In the genomic region with DNA sequence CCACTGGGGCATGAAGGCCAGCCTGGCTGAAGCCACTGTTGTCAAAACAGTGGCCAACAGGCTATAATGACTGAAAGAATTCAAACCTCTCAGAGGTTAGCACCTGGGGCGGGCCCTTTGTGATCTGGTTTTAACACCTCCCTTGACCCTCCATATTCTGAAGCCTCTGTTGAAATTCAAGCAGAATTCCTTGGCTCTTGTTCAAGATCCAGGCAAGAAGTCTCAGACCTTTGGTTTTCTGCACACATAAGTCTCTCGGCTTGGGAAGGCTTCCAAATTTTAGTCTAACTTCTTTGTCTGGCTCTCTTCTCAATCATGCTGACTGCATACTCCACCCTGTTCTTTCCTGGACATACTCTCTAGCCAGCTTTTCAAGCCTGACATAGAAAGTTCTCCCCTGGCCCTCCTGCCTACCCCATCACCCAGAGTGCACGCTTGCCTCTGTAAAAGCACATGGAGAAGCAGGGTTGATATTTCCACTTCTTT, we compare ENCODE assay signal across 21 cellular contexts.
DNase-seq lines count a peak whose midpoint lies in the region; ATAC-seq, FAIRE-seq and TF ChIP-seq lines count a peak whose summit lies in the region.
"Had no signal": no experiment of that assay in that cellular context is flagged by ENCODE, and none has a peak within 500 bp of the region (broad histone marks: within the 10 kb centered on the region; RNA-seq: fewer than 3 reads in every experiment).

No MANE protein-coding gene starts in this region.

- H4K20me1 ChIP-seq in HepG2 (ENCODE audit: insufficient read depth, low read length) (no peaks in the 10 kb centered on the region), PC-9 (ENCODE audit: insufficient read depth) (no peaks in the 10 kb centered on the region)

- 15% methylated on average over 3 of the region's 3 CpGs for WGBS in HepG2 (ENCODE audit: low lambda C conversion rate)
- WGBS in right lobe of liver (ENCODE audit: insufficient coverage, low coverage, low lambda C conversion rate, missing lambda C conversion rate), result 80% methylated on average over 2 of the region's 3 CpGs
- WGBS in heart left ventricle, 4 donors, result 43 to 69% (median 50%) methylated on average over 3 of the region's 3 CpGs

- no peak for TF ChIP-seq RAD21 in HepG2 (CRISPR knock-in tag; IDR thresholded peaks at IDR 0.05)

- H3K27me3 ChIP-seq in HepG2 (ENCODE audit: control insufficient read depth in 1 of 2, insufficient read depth in 2 of 2, low read length in 2 of 2) (no peaks in the 10 kb centered on the region), right lobe of liver (no peaks in the 10 kb centered on the region), heart left ventricle (no peaks in the 10 kb centered on the region), PC-9 (ENCODE audit: insufficient read depth, low read depth) (peaks cover 15% of the 10 kb centered on the region; the same call in 1 of the 2 replicates)

- ATAC-seq in HepG2 (no peak), right lobe of liver (no peak), heart left ventricle (peak in 3 of 4 donors; percentile 60 to 74 (median 69))
- no peak for ATAC-seq in stimulated activated naive CD8-positive, alpha-beta T cell treated with anti-CD3 and anti-CD28 coated beads, Interleukin-15, Interleukin-2, amounts not matched to agents 100 U/mL and 50 U/mL, for 24 hours

- no peaks in the 10 kb centered on the region for H3F3A ChIP-seq in PC-9 (ENCODE audit: insufficient read depth, low read depth)

- no peaks in the 10 kb centered on the region for H3K9me2 ChIP-seq in PC-9 (ENCODE audit: insufficient read depth)

- H3K36me3 ChIP-seq in HepG2 (replicated peaks in 1 of 2; ENCODE audit: control insufficient read depth in 1 of 2, insufficient read depth in 2 of 2, low read length in 2 of 2) (no peaks in the 10 kb centered on the region), right lobe of liver (no peaks in the 10 kb centered on the region), heart left ventricle (no peaks in the 10 kb centered on the region), PC-9 (ENCODE audit: low read depth) (no peaks in the 10 kb centered on the region)

- TF ChIP-seq EP300 in HepG2 (IDR thresholded peaks at IDR 0.05; ENCODE audit: low read depth in 2 of 2, low read length in 2 of 2) (no peak), HepG2 (CRISPR knock-in tag; IDR thresholded peaks at IDR 0.05; ENCODE audit: borderline replicate concordance) (no peak)

- H3K27ac ChIP-seq in HepG2 (ENCODE audit: extremely low read length, insufficient read depth, low read length) (no peak overlapping the region), right lobe of liver (no peak overlapping the region), heart left ventricle (peak overlapping the region in 6 of 12 donors; percentile 4 to 44 (median 24)), PC-9 (no peak overlapping the region)
- H3K27ac ChIP-seq: coronary artery had no signal

- no peak for TF ChIP-seq POLR2A in HepG2 (IDR thresholded peaks at IDR 0.05; ENCODE audit: insufficient read depth in 1 of 2, low read depth in 2 of 2, low read length in 2 of 2)
- no peak for TF ChIP-seq POLR2A in right lobe of liver (IDR thresholded peaks at IDR 0.05)
- TF ChIP-seq POLR2A in heart left ventricle (IDR thresholded peaks at IDR 0.05), result no peak

- no TSS peak for BruUV-seq in HepG2 (replicated peaks; lab: Mats Ljungman, UMichigan)
- BruUV-seq in PC-9 (replicated peaks; lab: Mats Ljungman, UMichigan), result no TSS peak

- H3K79me2 ChIP-seq in HepG2 (ENCODE audit: insufficient read depth, low read length), result no peaks in the 10 kb centered on the region
- H3K79me2 ChIP-seq in PC-9 (ENCODE audit: low read depth), result no peaks in the 10 kb centered on the region

- no peak overlapping the region for H2AFZ ChIP-seq in HepG2 (ENCODE audit: low read length)
- no peak overlapping the region for H2AFZ ChIP-seq in PC-9

- H3K9me3 ChIP-seq in HepG2 (ENCODE audit: low read length), result no peaks in the 10 kb centered on the region
- H3K9me3 ChIP-seq in right lobe of liver, result no peaks in the 10 kb centered on the region
- H3K9me3 ChIP-seq in heart left ventricle, result peaks cover 0 to 6% (median 0%) of the 10 kb centered on the region in 12 donors
- no peaks in the 10 kb centered on the region for H3K9me3 ChIP-seq in PC-9 (ENCODE audit: insufficient read depth, low read depth)

- FAIRE-seq in HepG2 (lab: Jason Lieb, UNC), result no peak
- FAIRE-seq: endometrium had no signal

- no peaks in the 10 kb centered on the region for H3K4me1 ChIP-seq in HepG2 (ENCODE audit: insufficient read depth, low read length)
- H3K4me1 ChIP-seq in right lobe of liver, result no peaks in the 10 kb centered on the region
- H3K4me1 ChIP-seq in heart left ventricle, result peaks cover 0 to 51% (median 14%) of the 10 kb centered on the region in 12 donors
- H3K4me1 ChIP-seq in PC-9 (replicated peaks; ENCODE audit: insufficient read depth), result no peaks in the 10 kb centered on the region

- CTCF ChIA-PET in HepG2 (lab: Yijun Ruan, JAX; ENCODE audit: low intra/inter-chr PET ratio, low total read pairs) (no interaction called here), PC-9 (lab: Charles Lee) (no interaction called here)

- no peak for DNase-seq in HepG2 (ENCODE audit: low spot score)
- DNase-seq in right lobe of liver, result no peak
- DNase-seq in heart left ventricle, result no peak
- peak; percentile 17 for DNase-seq in myocyte (ENCODE audit: low read depth)
- DNase-seq in stimulated activated naive CD8-positive, alpha-beta T cell treated with anti-CD3 and anti-CD28 coated beads, Interleukin-15, Interleukin-2, amounts not matched to agents 100 U/mL and 50 U/mL, for 24 hours, result no peak
- no peak for DNase-seq in NCI-H2107 (lab: John Stamatoyannopoulos, UW)
- DNase-seq in PC-9, result no peak
- no peak for DNase-seq in NCI-H1092 (lab: John Stamatoyannopoulos, UW)
- DNase-seq: activated CD4-positive, alpha-beta T cell treated with anti-CD3 and anti-CD28 coated beads, Interleukin-2, amount 10 ng/mL, durations not matched to agents 7 days and 5 days; activated CD8-positive, alpha-beta memory T cell treated with anti-CD3 and anti-CD28 coated beads, Interleukin-2, amount 50 U/mL, for 48 hours; aorta; CD4-positive, alpha-beta memory T cell; DMS79; foreskin melanocyte; naive B cell; NCI-H1694 treated with DMSO at 0.1 percent for 48 hours; NCI-H345; posterior cingulate gyrus; RPMI8226 had no signal

- no peak overlapping the region for H3K4me3 ChIP-seq in HepG2 (replicated peaks in 1 of 3; ENCODE audit: insufficient read depth in 1 of 3, low read depth in 2 of 3, low read length in 3 of 3)
- H3K4me3 ChIP-seq in right lobe of liver, result no peak overlapping the region
- no peak overlapping the region for H3K4me3 ChIP-seq in heart left ventricle
- no peak overlapping the region for H3K4me3 ChIP-seq in PC-9
- H3K4me3 ChIP-seq: coronary artery had no signal

- no peak overlapping the region for H3K9ac ChIP-seq in HepG2 (ENCODE audit: insufficient read depth, low read depth, low read length)

- intact Hi-C loops in HepG2 (cut with micrococcal nuclease; ENCODE audit: unreplicated experiment) (no loop called here), right lobe of liver (cut with DNase I) (no loop called here), heart left ventricle (cut with DNase I) (no loop called here), PC-9 (cut with micrococcal nuclease; ENCODE audit: unreplicated experiment) (no loop called here)

- POLR2A ChIA-PET in HepG2 (lab: Yijun Ruan, JAX) (no interaction called here), PC-9 (lab: Charles Lee; ENCODE audit: unreplicated experiment) (no interaction called here)

- TF ChIP-seq CTCF in HepG2 (CRISPR knock-in tag; IDR thresholded peaks at IDR 0.05) (no peak), right lobe of liver (IDR thresholded peaks at IDR 0.05) (no peak), heart left ventricle (IDR thresholded peaks at IDR 0.05) (no peak), PC-9 (conservative IDR thresholded peaks at IDR 0.05) (no peak)

- no peak overlapping the region for H3K4me2 ChIP-seq in HepG2 (ENCODE audit: low read depth, low read length)
- no peak overlapping the region for H3K4me2 ChIP-seq in PC-9

- in situ Hi-C loops in HepG2 (cut with HindIII; ENCODE audit: extremely low pct_ligation_motif_present, low pct_unique_long_range_greater_than_20kb), result no loop called here

TF ChIP-seq in HepG2, 621 proteins besides CTCF, POLR2A, EP300 and RAD21:
- TF ChIP-seq MZF1 (CRISPR knock-in tag; IDR thresholded peaks at IDR 0.05; ENCODE audit: borderline replicate concordance), result no peak
- TF ChIP-seq, protein P1, sequence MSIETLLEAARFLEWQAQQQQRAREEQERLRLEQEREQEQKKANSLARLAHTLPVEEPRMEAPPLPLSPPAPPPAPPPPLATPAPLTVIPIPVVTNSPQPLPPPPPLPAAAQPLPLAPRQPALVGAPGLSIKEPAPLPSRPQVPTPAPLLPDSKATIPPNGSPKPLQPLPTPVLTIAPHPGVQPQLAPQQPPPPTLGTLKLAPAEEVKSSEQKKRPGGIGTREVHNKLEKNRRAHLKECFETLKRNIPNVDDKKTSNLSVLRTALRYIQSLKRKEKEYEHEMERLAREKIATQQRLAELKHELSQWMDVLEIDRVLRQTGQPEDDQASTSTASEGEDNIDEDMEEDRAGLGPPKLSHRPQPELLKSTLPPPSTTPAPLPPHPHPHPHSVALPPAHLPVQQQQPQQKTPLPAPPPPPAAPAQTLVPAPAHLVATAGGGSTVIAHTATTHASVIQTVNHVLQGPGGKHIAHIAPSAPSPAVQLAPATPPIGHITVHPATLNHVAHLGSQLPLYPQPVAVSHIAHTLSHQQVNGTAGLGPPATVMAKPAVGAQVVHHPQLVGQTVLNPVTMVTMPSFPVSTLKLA (IDR thresholded peaks at IDR 0.05), result peak; percentile 63

Comparison
In these comparisons a context has a peak if more than half of its experiments do, and no peak if none do; other contexts are left out.
1. ATAC-seq: peak in heart left ventricle (3 of 4); none in HepG2 (single experiment), right lobe of liver (0 of 4) and stimulated activated naive CD8-positive, alpha-beta T cell treated with anti-CD3 and anti-CD28 coated beads, Interleukin-15, Interleukin-2, amounts not matched to agents 100 U/mL and 50 U/mL, for 24 hours (single experiment).